Comparison of ENCODE assay signal across 29 cellular contexts in genomic region chr12:60180298-60180697, GRCh38.
"Had no signal": no experiment of that assay in that cellular context is flagged by ENCODE, and none has a peak within 500 bp of the region (broad histone marks: within the 10 kb centered on the region; RNA-seq: fewer than 3 reads in every experiment).

No MANE protein-coding gene starts in this region.

- H3K36me3 ChIP-seq: brain microvascular endothelial cell, gastrocnemius medialis, heart left ventricle had no signal

- H3K4me3 ChIP-seq: coronary artery, dorsolateral prefrontal cortex, gastrocnemius medialis, heart left ventricle had no signal

- H3K27ac ChIP-seq: brain microvascular endothelial cell, coronary artery, dorsolateral prefrontal cortex, foreskin keratinocyte, gastrocnemius medialis, heart left ventricle had no signal

- H3K9me3 ChIP-seq: gastrocnemius medialis, heart left ventricle had no signal

- DNase-seq: activated CD4-positive, alpha-beta memory T cell treated with anti-CD3 and anti-CD28 coated beads for 36 hours; activated CD4-positive, alpha-beta T cell treated with anti-CD3 and anti-CD28 coated beads for 36 hours; activated CD4-positive, alpha-beta T cell treated with anti-CD3 and anti-CD28 coated beads, Interleukin-2, amount 10 ng/mL, durations not matched to agents 24 days and 14 days; activated CD4-positive, CD25-positive, alpha-beta regulatory T cell; activated CD4-positive, CD25-positive, alpha-beta regulatory T cell treated with anti-CD3 and anti-CD28 coated beads, Interleukin-2, amount 50 U/mL, for 72 hours; activated CD8-positive, alpha-beta memory T cell treated with anti-CD3 and anti-CD28 coated beads, Interleukin-2, amount 10 ng/mL, durations not matched to agents 7 days and 5 days; activated CD8-positive, alpha-beta memory T cell treated with anti-CD3 and anti-CD28 coated beads, Interleukin-2, amount 50 U/mL, for 4 hours; activated CD8-positive, alpha-beta T cell treated with anti-CD3 and anti-CD28 coated beads, Interleukin-2, amount 10 ng/mL, durations not matched to agents 7 days and 5 days; activated gamma-delta T cell; activated naive CD4-positive, alpha-beta T cell; activated naive CD4-positive, alpha-beta T cell treated with anti-CD3 and anti-CD28 coated beads, Interleukin-2, amount 10 ng/mL, durations not matched to agents 7 days and 5 days; activated naive CD8-positive, alpha-beta T cell treated with anti-CD3 and anti-CD28 coated beads, Interleukin-2, amount 10 ng/mL, durations not matched to agents 7 days and 5 days; activated T-cell treated with anti-CD3 and anti-CD28 coated beads for 4 hours; activated T-cell treated with anti-CD3 and anti-CD28 coated beads, Interleukin-2, amount 50 U/mL, for 24 hours; activated T-cell treated with anti-CD3 and anti-CD28 coated beads, Interleukin-2, amount 50 U/mL, for 72 hours; brain microvascular endothelial cell; dorsolateral prefrontal cortex; effector memory CD4-positive, alpha-beta T cell; endodermal cell; foreskin keratinocyte; gastrocnemius medialis; glutamatergic neuron; heart left ventricle; T-helper 1 cell; T-helper 17 cell; T1000 had no signal

- ATAC-seq: activated CD4-positive, alpha-beta T cell treated with anti-CD3 and anti-CD28 coated beads for 36 hours; activated CD8-positive, alpha-beta memory T cell treated with anti-CD3 and anti-CD28 coated beads, Interleukin-2, amount 10 ng/mL, durations not matched to agents 7 days and 5 days; activated CD8-positive, alpha-beta T cell treated with anti-CD3 and anti-CD28 coated beads, Interleukin-2, amount 10 ng/mL, durations not matched to agents 7 days and 5 days; activated naive CD4-positive, alpha-beta T cell treated with anti-CD3 and anti-CD28 coated beads, Interleukin-2, amount 50 U/mL, for 72 hours; activated T-cell treated with anti-CD3 and anti-CD28 coated beads, Interleukin-2, amount 50 U/mL, for 72 hours; esophagus mucosa; foreskin keratinocyte; gastrocnemius medialis; heart left ventricle; T-helper 17 cell had no signal

- H3K27me3 ChIP-seq: brain microvascular endothelial cell, dorsolateral prefrontal cortex, foreskin keratinocyte, gastrocnemius medialis, heart left ventricle had no signal

- H3K4me1 ChIP-seq: foreskin keratinocyte, gastrocnemius medialis, heart left ventricle had no signal
